In the genomic region with DNA sequence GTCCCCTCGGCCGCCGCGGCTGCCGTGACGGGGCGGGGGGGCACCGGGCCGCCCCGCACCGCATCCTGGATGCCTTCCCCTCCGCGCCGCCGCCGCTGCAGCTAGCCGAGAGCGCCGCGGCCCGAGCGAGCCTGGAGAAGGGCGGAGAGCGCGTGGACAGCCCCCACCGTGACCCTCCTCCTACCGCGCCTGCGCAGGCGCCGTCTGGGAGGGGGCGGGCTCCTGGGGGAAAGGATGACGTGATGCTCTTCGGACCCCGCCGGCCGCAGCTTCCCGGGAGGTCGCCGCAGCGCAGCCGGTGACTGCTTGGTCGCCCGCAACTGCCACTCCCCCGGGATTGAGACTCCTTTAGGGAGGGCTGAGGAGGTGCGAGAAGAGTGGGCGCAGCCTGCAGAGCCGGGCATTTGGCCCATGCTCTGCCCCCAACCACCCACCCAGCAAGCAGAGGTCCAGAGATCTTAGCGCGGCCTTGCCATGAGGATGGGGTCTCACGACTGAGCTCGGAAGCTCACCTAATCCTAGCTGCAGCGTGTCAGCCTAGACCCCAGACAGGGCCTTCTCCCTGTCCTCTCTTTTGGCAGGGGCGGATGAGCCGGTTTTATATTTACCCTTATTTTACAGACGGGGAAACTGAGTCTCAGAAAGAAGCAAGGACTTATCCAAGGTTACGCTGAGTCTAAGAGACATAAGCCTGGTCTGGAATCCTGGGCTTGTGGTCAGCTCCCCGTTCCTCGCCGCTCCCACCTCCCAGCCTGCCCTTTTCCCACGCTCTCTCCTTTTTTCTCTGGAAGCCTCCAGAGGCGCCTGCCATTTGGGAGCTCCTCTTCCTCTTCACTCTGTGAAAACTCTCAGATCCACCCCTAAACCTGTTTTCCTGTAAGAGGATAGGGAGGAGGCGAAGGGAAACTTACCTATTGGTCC, we compare ENCODE assay signal across 8 cellular contexts. TPM values are rescaled to one million over a fixed set of nuclear protein-coding genes. Genes with fewer than 3 reads are reported as not detected.
DNase-seq lines count a peak whose midpoint lies in the region; ATAC-seq, FAIRE-seq and TF ChIP-seq lines count a peak whose summit lies in the region.

A gene (minus strand): TSS at position 140 of the 921 bp plus-strand sequence. CDS start 281 bp downstream, outside the sequence.

- H3K4me1 ChIP-seq in kidney (ENCODE audit: control insufficient read depth in 1 of 2, insufficient read depth in 1 of 2, low read depth in 1 of 2, low read length in 2 of 2): peaks cover 4 to 6% of the 10 kb centered on the region in 2 donors

- intact Hi-C loops in kidney (cut with DNase I): no loop called here

- no peaks in the 10 kb centered on the region for H3K36me3 ChIP-seq in kidney (ENCODE audit: control insufficient read depth in 1 of 2, insufficient read depth in 2 of 2, low read length in 2 of 2)

- no peaks in the 10 kb centered on the region for H3K9me3 ChIP-seq in kidney (ENCODE audit: control insufficient read depth in 1 of 2, low read length in 2 of 2)

- FAIRE-seq in kidney (lab: Jason Lieb, UNC): no peak

- ATAC-seq in HG02885 (IDR thresholded peaks at IDR 0.05; ENCODE audit: poor library complexity, unreplicated experiment) (peak; percentile 54), HG03469 (IDR thresholded peaks at IDR 0.05; ENCODE audit: unreplicated experiment) (no peak)

- TF ChIP-seq CTCF in kidney (IDR thresholded peaks at IDR 0.05; ENCODE audit: borderline replicate concordance, extremely low read depth, insufficient read depth): no peak

- peak within 1 kb of the TSS; percentile 88 to 95 for H3K27ac ChIP-seq in kidney (ENCODE audit: low read depth in 2 of 2, low read length in 2 of 2)

- DNase-seq in GM03348 (ENCODE audit: low spot score) (peak; percentile 100), NCI-H2196 treated with DMSO at 0.1 percent for 48 hours (lab: John Stamatoyannopoulos, UW; ENCODE audit: unreplicated experiment) (peak; percentile 71), cerebellum (ENCODE audit: low spot score) (peak; percentile 97), kidney (peak; percentile 94)
- DNase-seq in activated CD4-positive, alpha-beta T cell treated with anti-CD3 and anti-CD28 coated beads for 1 hour: peak; percentile 27
- DNase-seq in stimulated activated CD4-positive, alpha-beta T cell treated with anti-CD3 and anti-CD28 coated beads, Interleukin-12 subunit alpha, Interleukin-12 subunit beta, amount 100 ng/mL, for 24 hours (ENCODE audit: low read depth in 2 of 2): peak; percentile 14 to 36

- H3K9ac ChIP-seq in kidney (ENCODE audit: low read length in 2 of 2): peak within 1 kb of the TSS; percentile 90 to 96

- peak within 1 kb of the TSS; percentile 74 to 80 for H3K4me3 ChIP-seq in kidney (ENCODE audit: low read length in 2 of 2)

RNA-seq across cellular contexts. Expression of the gene that starts here (rescaled TPM):
- 169 TPM for total RNA-seq in cerebellum
- total RNA-seq in kidney: 53.9 TPM
- 32.4 TPM for polyA plus RNA-seq in kidney (ENCODE audit: insufficient read depth, low read depth, low replicate concordance)

Comparison
In these comparisons a context has a peak if more than half of its experiments do, and no peak if none do; other contexts are left out.
1. DNase-seq: peak in every context shown above with its lines; median percentile 100 in GM03348; 97 in cerebellum; 94 in kidney; 71 in NCI-H2196 treated with DMSO at 0.1 percent for 48 hours; 27 in activated CD4-positive, alpha-beta T cell treated with anti-CD3 and anti-CD28 coated beads for 1 hour; 25 in stimulated activated CD4-positive, alpha-beta T cell treated with anti-CD3 and anti-CD28 coated beads, Interleukin-12 subunit alpha, Interleukin-12 subunit beta, amount 100 ng/mL, for 24 hours.